ENCODE assay signal across 15 cellular contexts in genomic region chr17:73480740-73481139, GRCh38.
DNase-seq lines count a peak whose midpoint lies in the region; ATAC-seq, FAIRE-seq and TF ChIP-seq lines count a peak whose summit lies in the region.
"Had no signal": no experiment of that assay in that cellular context is flagged by ENCODE, and none has a peak within 500 bp of the region (broad histone marks: within the 10 kb centered on the region; RNA-seq: fewer than 3 reads in every experiment).

No MANE protein-coding gene starts in this region.

- H4K8ac ChIP-seq in H1 (ENCODE audit: extremely low read depth, insufficient read depth, low read length) (no peak overlapping the region), neuronal stem cell (ENCODE audit: low read depth, low read length) (no peak overlapping the region), mesendoderm (ENCODE audit: low read depth, low read length) (no peak overlapping the region)

- in situ Hi-C loops in GM13977 (cut with MboI; ENCODE audit: low pct_unique_long_range_greater_than_20kb, low sequenced_read_pairs, unreplicated experiment) = no loop called here

- no peak overlapping the region for H4K91ac ChIP-seq in H1 (replicated peaks; ENCODE audit: insufficient read length, low read length)
- no peak overlapping the region for H4K91ac ChIP-seq in neuronal stem cell (ENCODE audit: low read depth, low read length, poor library complexity)

- TF ChIP-seq POLR2A in NB4 (IDR thresholded peaks at IDR 0.05; ENCODE audit: extremely low read depth, insufficient read length) (no peak), H1 (IDR thresholded peaks at IDR 0.05; ENCODE audit: control extremely low read depth in 1 of 2, low read depth in 2 of 2, low read length in 2 of 2) (no peak)

- FAIRE-seq in H1 (lab: Jason Lieb, UNC) = no peak

- peak; percentile 28 for DNase-seq in GM10266 (ENCODE audit: extremely low spot score)
- DNase-seq in NB4 (ENCODE audit: low read depth) = peak; percentile 40
- no peak for DNase-seq in H1 (ENCODE audit: low read depth in 1 of 2, low spot score in 2 of 2)
- DNase-seq in neuronal stem cell (ENCODE audit: low spot score) = no peak
- DNase-seq in mesendoderm = no peak
- DNase-seq in foreskin keratinocyte = no peak
- DNase-seq in GM13977 (ENCODE audit: low spot score) = no peak
- DNase-seq: activated CD4-positive, alpha-beta memory T cell treated with anti-CD3 and anti-CD28 coated beads, Interleukin-2, amount 10 ng/mL, durations not matched to agents 7 days and 5 days; aorta; Karpas-422; NCI-H2029; NCI-H82 had no signal

- H2BK120ac ChIP-seq in H1 (replicated peaks; ENCODE audit: low read depth, low read length) (no peak overlapping the region), neuronal stem cell (ENCODE audit: low read depth, low read length) (no peak overlapping the region), mesendoderm (ENCODE audit: low read depth, low read length) (no peak overlapping the region)

- H3K79me2 ChIP-seq in H1 (ENCODE audit: control insufficient read depth in 1 of 2, insufficient read depth in 2 of 2, low read length in 2 of 2) (no peaks in the 10 kb centered on the region), mesendoderm (ENCODE audit: control insufficient read depth, insufficient read depth, low read length) (no peaks in the 10 kb centered on the region)

- H3K14ac ChIP-seq in H1 (ENCODE audit: insufficient read length) (no peak overlapping the region), neuronal stem cell (ENCODE audit: low read length) (no peak overlapping the region)

- H2BK15ac ChIP-seq in H1 (ENCODE audit: low read length) = no peak overlapping the region
- no peak overlapping the region for H2BK15ac ChIP-seq in neuronal stem cell (ENCODE audit: low read length)
- H2BK15ac ChIP-seq in mesendoderm (replicated peaks; ENCODE audit: low read depth) = no peak overlapping the region

- H2AK5ac ChIP-seq in H1 (ENCODE audit: low read depth, low read length) (no peak overlapping the region; the same call in 1 of the 2 replicates), neuronal stem cell (ENCODE audit: low read depth, low read length) (peak overlapping the region; percentile 26), mesendoderm (ENCODE audit: low read length) (no peak overlapping the region)

- H3K18ac ChIP-seq in H1 (ENCODE audit: extremely low read depth, low read length) = no peak overlapping the region; the same call in 1 of the 2 replicates
- H3K18ac ChIP-seq in neuronal stem cell (ENCODE audit: low read length) = no peak overlapping the region
- H3K18ac ChIP-seq in mesendoderm (ENCODE audit: low read length) = no peak overlapping the region

- no peak for TF ChIP-seq CTCF in GM10266 (IDR thresholded peaks at IDR 0.05; ENCODE audit: control insufficient read depth, insufficient read depth, low read depth, missing control alignments)
- no peak for TF ChIP-seq CTCF in NB4 (IDR thresholded peaks at IDR 0.05; ENCODE audit: low read depth, low read length)
- TF ChIP-seq CTCF in H1 (IDR thresholded peaks at IDR 0.05; ENCODE audit: control extremely low read depth in 1 of 3, insufficient read depth in 1 of 3, low read depth in 1 of 3, low read length in 3 of 3) = no peak
- TF ChIP-seq CTCF in foreskin keratinocyte (conservative IDR thresholded peaks at IDR 0.05) = no peak
- TF ChIP-seq CTCF in GM13977 (IDR thresholded peaks at IDR 0.05; ENCODE audit: extremely low read depth, insufficient read depth, missing control alignments) = no peak

- H3K4ac ChIP-seq in H1 (replicated peaks; ENCODE audit: insufficient read length, low read depth, low read length) = no peak overlapping the region
- H3K4ac ChIP-seq in neuronal stem cell (ENCODE audit: low read length) = no peak overlapping the region
- no peak overlapping the region for H3K4ac ChIP-seq in mesendoderm (ENCODE audit: low read depth, low read length)

- H3K36me3 ChIP-seq in H1 (ENCODE audit: control insufficient read depth in 2 of 4, insufficient read depth in 4 of 4, low read length in 3 of 4) (no peaks in the 10 kb centered on the region), neuronal stem cell (replicated peaks in 1 of 2; ENCODE audit: control insufficient read depth in 2 of 2, insufficient read depth in 2 of 2, low read length in 2 of 2) (peaks cover 0 to 4% of the 10 kb centered on the region in 2 donors), mesendoderm (ENCODE audit: control insufficient read depth, insufficient read depth, low read length) (peaks cover 2% of the 10 kb centered on the region)
- H3K36me3 ChIP-seq: HAP-1 had no signal

- H3K27ac ChIP-seq in H1 (ENCODE audit: low read depth, low read length) (no peak overlapping the region), neuronal stem cell (replicated peaks; ENCODE audit: low read length) (no peak overlapping the region), mesendoderm (ENCODE audit: low read depth, low read length) (no peak overlapping the region), foreskin keratinocyte (no peak overlapping the region)

- H4K5ac ChIP-seq in H1 (ENCODE audit: insufficient read length, low read depth, low read length) (no peak overlapping the region), mesendoderm (ENCODE audit: low read length) (no peak overlapping the region)

- POLR2A ChIA-PET in H1 (lab: Charles Lee; ENCODE audit: partially characterized antibody) = no interaction called here

- no peak for TF ChIP-seq RAD21 in H1 (IDR thresholded peaks at IDR 0.05 in 1 of 2, conservative IDR thresholded peaks at IDR 0.05 in 1 of 2; ENCODE audit: low read depth in 2 of 2, low read length in 2 of 2)

- H3K27me3 ChIP-seq in H1 (replicated peaks in 1 of 4; ENCODE audit: control insufficient read depth in 3 of 4, extremely low read depth in 1 of 4, insufficient read depth in 3 of 4, low read length in 3 of 4) = peaks cover 0 to 2% (median 0%) of the 10 kb centered on the region in 4 experiments; a peak in 1 of 7 replicates
- H3K27me3 ChIP-seq in neuronal stem cell (ENCODE audit: control insufficient read depth in 3 of 3, insufficient read depth in 3 of 3, low read depth in 1 of 3, low read length in 3 of 3) = no peaks in the 10 kb centered on the region
- no peaks in the 10 kb centered on the region for H3K27me3 ChIP-seq in mesendoderm (ENCODE audit: insufficient read depth, low read length, poor library complexity)
- H3K27me3 ChIP-seq in foreskin keratinocyte = peaks cover 5% of the 10 kb centered on the region

- WGBS in H1 (ENCODE audit: extremely low coverage in 1 of 2, insufficient coverage in 1 of 2, insufficient read length in 1 of 2, insufficient replicate concordance in 2 of 2, low coverage in 1 of 2, low lambda C conversion rate in 2 of 2, missing lambda C conversion rate in 1 of 2), 2 experiments = 71% methylated on average over 4 of the region's 4 CpGs; no CpG with 5 or more reads in 1 of the 2 experiments
- no CpG with 5 or more reads among the region's 4 CpGs for WGBS in neuronal stem cell (ENCODE audit: extremely low coverage in 2 of 2, insufficient read length in 2 of 2, insufficient replicate concordance in 1 of 2), 2 donors
- no CpG with 5 or more reads among the region's 4 CpGs for WGBS in mesendoderm (ENCODE audit: extremely low coverage, insufficient coverage, low lambda C conversion rate)

- ATAC-seq in HG03139 (IDR thresholded peaks at IDR 0.05; ENCODE audit: unreplicated experiment) (no peak), foreskin keratinocyte (no peak)

- H3K56ac ChIP-seq in H1 (replicated peaks; ENCODE audit: insufficient read length, low read depth, low read length) = no peak overlapping the region
- no peak overlapping the region for H3K56ac ChIP-seq in mesendoderm (ENCODE audit: low read length)

- H3K9me3 ChIP-seq in H1 (ENCODE audit: insufficient read depth in 2 of 2, low read depth in 1 of 2, low read length in 1 of 2) (peaks cover 6 to 10% of the 10 kb centered on the region in 2 experiments; a peak in 2 of 4 replicates), neuronal stem cell (replicated peaks in 1 of 2; ENCODE audit: control insufficient read depth in 2 of 2, insufficient read depth in 1 of 2, low read depth in 1 of 2, low read length in 2 of 2) (peaks cover 5 to 11% of the 10 kb centered on the region in 2 donors)
- H3K9me3 ChIP-seq: HAP-1 had no signal

- H3K4me2 ChIP-seq in H1 (ENCODE audit: insufficient read depth in 1 of 2, low read depth in 2 of 2, low read length in 2 of 2) (no peak overlapping the region), neuronal stem cell (ENCODE audit: insufficient read depth, low read length, poor library complexity, severe bottlenecking) (no peak overlapping the region), mesendoderm (ENCODE audit: low read length) (no peak overlapping the region)
- H3K4me2 ChIP-seq: smooth muscle cell had no signal

- H3K4me1 ChIP-seq in H1 (replicated peaks in 1 of 4; ENCODE audit: control insufficient read depth in 3 of 4, insufficient read depth in 4 of 4, low read length in 3 of 4) = peaks cover 0 to 9% (median 4%) of the 10 kb centered on the region in 4 experiments; a peak in 3 of 7 replicates
- peaks cover 10 to 17% of the 10 kb centered on the region in 2 donors for H3K4me1 ChIP-seq in neuronal stem cell (ENCODE audit: control insufficient read depth in 2 of 2, insufficient read depth in 1 of 2, low read depth in 1 of 2, low read length in 2 of 2)
- H3K4me1 ChIP-seq in mesendoderm (ENCODE audit: control insufficient read depth, low read depth, low read length) = peaks cover 5% of the 10 kb centered on the region
- H3K4me1 ChIP-seq in foreskin keratinocyte = no peaks in the 10 kb centered on the region
- H3K4me1 ChIP-seq: HAP-1 had no signal

- no peak overlapping the region for H2BK20ac ChIP-seq in H1 (ENCODE audit: low read length)

- no peak overlapping the region for H2BK5ac ChIP-seq in H1 (ENCODE audit: low read depth, low read length)
- no peak overlapping the region for H2BK5ac ChIP-seq in neuronal stem cell (ENCODE audit: low read length)
- H2BK5ac ChIP-seq in mesendoderm (ENCODE audit: low read length) = no peak overlapping the region

- H3K4me3 ChIP-seq in NB4 (ENCODE audit: low read depth, low read length) = no peak overlapping the region
- no peak overlapping the region for H3K4me3 ChIP-seq in H1 (ENCODE audit: extremely low read depth in 1 of 4, insufficient read depth in 2 of 4, low read depth in 3 of 4, low read length in 4 of 4)
- no peak overlapping the region for H3K4me3 ChIP-seq in neuronal stem cell (ENCODE audit: low read length in 2 of 2)
- H3K4me3 ChIP-seq in mesendoderm (ENCODE audit: low read length) = no peak overlapping the region
- H3K4me3 ChIP-seq: HAP-1, smooth muscle cell had no signal

- H3K23me2 ChIP-seq in H1 (ENCODE audit: low read depth, low read length) = no peaks in the 10 kb centered on the region

- CTCF ChIA-PET in H1 (lab: Charles Lee; ENCODE audit: partially characterized antibody) = interaction anchor here (0.7 to 3.1 kb wide), 3 partner anchors 8 to 166 kb away, joined by 3 to 21 read pairs (median 4); no protein-coding TSS in a partner anchor

- 0 out of 2 replicates have a peak overlapping the region, but pooled peaks have one; percentile 23 for H2BK12ac ChIP-seq in H1 (ENCODE audit: low read depth, low read length)
- H2BK12ac ChIP-seq in neuronal stem cell (ENCODE audit: low read length) = no peak overlapping the region

- H3K9ac ChIP-seq in H1 (replicated peaks in 1 of 4; ENCODE audit: extremely low read depth in 1 of 4, low read depth in 3 of 4, low read length in 3 of 4) (no peak overlapping the region; a peak in 1 of 7 replicates), neuronal stem cell (ENCODE audit: low read depth, low read length, poor library complexity) (no peak overlapping the region), mesendoderm (ENCODE audit: low read length) (no peak overlapping the region)

- TF ChIP-seq EP300 in H1 (IDR thresholded peaks at IDR 0.05; ENCODE audit: borderline replicate concordance in 1 of 2, low read depth in 2 of 2, low read length in 2 of 2) = no peak

- H4K20me1 ChIP-seq in H1 (replicated peaks in 1 of 2; ENCODE audit: control insufficient read depth in 1 of 2, insufficient read depth in 2 of 2, low read length in 2 of 2) = peaks cover 0 to 2% of the 10 kb centered on the region in 2 experiments

- H2AFZ ChIP-seq in H1 (ENCODE audit: low read length) (no peak overlapping the region), neuronal stem cell (ENCODE audit: low read length) (no peak overlapping the region)

- H3K79me1 ChIP-seq in H1 (ENCODE audit: low read depth, low read length) (no peaks in the 10 kb centered on the region), neuronal stem cell (ENCODE audit: low read depth, low read length) (peaks cover 13% of the 10 kb centered on the region), mesendoderm (ENCODE audit: low read length) (no peaks in the 10 kb centered on the region)

- H3K23ac ChIP-seq in H1 (ENCODE audit: insufficient read length) (no peak overlapping the region), neuronal stem cell (ENCODE audit: low read depth, low read length, poor library complexity) (no peak overlapping the region), mesendoderm (ENCODE audit: low read length) (no peak overlapping the region)

Comparison
In these comparisons a context has a peak if more than half of its experiments do, and no peak if none do; other contexts are left out.
1. DNase-seq: peak in GM10266 (single experiment) and NB4 (single experiment); none in H1 (0 of 2), neuronal stem cell (single experiment), mesendoderm (single experiment), foreskin keratinocyte (0 of 2) and GM13977 (single experiment).